In the genomic region with DNA sequence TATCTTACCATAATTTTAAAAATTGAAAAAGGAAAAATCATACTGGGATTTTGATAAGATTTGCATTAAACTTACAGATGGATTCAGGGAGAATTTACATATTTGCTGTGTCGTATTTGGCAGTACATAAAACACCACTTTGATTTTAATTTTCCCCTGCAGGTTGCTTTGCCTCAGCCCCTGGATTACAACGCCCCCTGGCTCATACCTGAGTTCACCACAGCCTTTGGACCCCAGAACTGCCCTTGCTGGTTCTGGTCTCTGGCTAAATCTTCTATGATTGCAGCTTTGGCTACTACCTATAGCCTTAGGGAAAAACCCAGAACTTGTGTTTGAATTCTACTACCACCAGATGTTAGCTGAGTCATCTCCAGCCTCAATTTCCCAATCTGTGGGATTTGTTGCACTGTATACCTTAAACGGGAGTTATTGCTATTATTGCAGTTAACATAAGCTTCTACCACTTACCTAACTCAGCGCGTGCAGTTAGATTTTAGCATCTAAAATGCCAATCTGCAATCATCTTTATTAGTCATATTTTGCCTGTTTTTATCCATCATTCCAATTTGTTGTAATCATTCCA, we compare ENCODE assay signal across 16 cellular contexts.
DNase-seq lines count a peak whose midpoint lies in the region; ATAC-seq and TF ChIP-seq lines count a peak whose summit lies in the region.
"Had no signal": no experiment of that assay in that cellular context is flagged by ENCODE, and none has a peak within 500 bp of the region (broad histone marks: within the 10 kb centered on the region; RNA-seq: fewer than 3 reads in every experiment).

No MANE protein-coding gene starts in this region.

- H3K27me3 Mint-ChIP-seq in endothelial cell (ENCODE audit: unreplicated experiment) (no peaks in the 10 kb centered on the region), osteocyte (ENCODE audit: unreplicated experiment) (peaks cover 8% of the 10 kb centered on the region)
- H3K27me3 Mint-ChIP-seq: activated naive CD8-positive, alpha-beta T cell; naive thymus-derived CD4-positive, alpha-beta T cell; stimulated activated naive CD8-positive, alpha-beta T cell treated with anti-CD3 and anti-CD28 coated beads, Interleukin-15, Interleukin-2, amounts not matched to agents 100 ng/mL and 50 ng/mL, for 24 hours had no signal

- no peaks in the 10 kb centered on the region for H3K9me3 Mint-ChIP-seq in endothelial cell (ENCODE audit: unreplicated experiment)
- peaks cover 6% of the 10 kb centered on the region for H3K9me3 Mint-ChIP-seq in osteocyte (ENCODE audit: unreplicated experiment)

- DNase-seq in SIG-M5 treated with dmso at 0.1 percent for 504 hours (lab: John Stamatoyannopoulos, UW; ENCODE audit: unreplicated experiment) (peak; percentile 28), SIG-M5 (lab: John Stamatoyannopoulos, UW) (no peak), NB4 (ENCODE audit: low read depth) (peak; percentile 66), endothelial cell (ENCODE audit: low spot score) (no peak), osteocyte (ENCODE audit: extremely low spot score, unreplicated experiment) (no peak), omental fat pad (ENCODE audit: low spot score) (no peak), epidermal melanocyte (ENCODE audit: insufficient read length, low spot score) (no peak)
- DNase-seq: activated CD4-positive, alpha-beta T cell treated with anti-CD3 and anti-CD28 coated beads for 4 hours; naive thymus-derived CD4-positive, alpha-beta T cell; NCI-H82 had no signal

- H3K4me3 Mint-ChIP-seq in endothelial cell (ENCODE audit: unreplicated experiment) (no peak overlapping the region), osteocyte (ENCODE audit: unreplicated experiment) (no peak overlapping the region)
- H3K4me3 Mint-ChIP-seq: activated naive CD8-positive, alpha-beta T cell; stimulated activated naive CD8-positive, alpha-beta T cell treated with anti-CD3 and anti-CD28 coated beads, Interleukin-15, Interleukin-2, amounts not matched to agents 100 ng/mL and 50 ng/mL, for 24 hours had no signal

- TF ChIP-seq CTCF in NB4 (IDR thresholded peaks at IDR 0.05; ENCODE audit: low read depth, low read length) (peak; percentile 1), endothelial cell (IDR thresholded peaks at IDR 0.05; ENCODE audit: unreplicated experiment) (peak; percentile 14), osteocyte (IDR thresholded peaks at IDR 0.05) (peak; percentile 31), omental fat pad (IDR thresholded peaks at IDR 0.05) (no peak)

- peaks cover 8% of the 10 kb centered on the region for H3K4me1 Mint-ChIP-seq in endothelial cell (ENCODE audit: unreplicated experiment)
- H3K4me1 Mint-ChIP-seq in osteocyte (ENCODE audit: unreplicated experiment): no peaks in the 10 kb centered on the region

- H3K4me3 ChIP-seq in NB4 (ENCODE audit: low read depth, low read length): no peak overlapping the region
- H3K4me3 ChIP-seq: breast epithelium, lung had no signal

- TF ChIP-seq POLR2A in NB4 (IDR thresholded peaks at IDR 0.05; ENCODE audit: extremely low read depth, insufficient read length): no peak

- no peaks in the 10 kb centered on the region for H3K36me3 Mint-ChIP-seq in endothelial cell (ENCODE audit: low read depth, unreplicated experiment)
- no peaks in the 10 kb centered on the region for H3K36me3 Mint-ChIP-seq in osteocyte (ENCODE audit: unreplicated experiment)

- ATAC-seq in omental fat pad (ENCODE audit: low FRiP score) (no peak), HG02884 (IDR thresholded peaks at IDR 0.05; ENCODE audit: unreplicated experiment) (no peak)
- ATAC-seq: naive thymus-derived CD4-positive, alpha-beta T cell; Right ventricle myocardium inferior had no signal

- H3K27ac Mint-ChIP-seq in endothelial cell (ENCODE audit: unreplicated experiment) (no peak overlapping the region), osteocyte (ENCODE audit: unreplicated experiment) (no peak overlapping the region)
- H3K27ac Mint-ChIP-seq: activated naive CD8-positive, alpha-beta T cell; stimulated activated naive CD8-positive, alpha-beta T cell treated with anti-CD3 and anti-CD28 coated beads, Interleukin-15, Interleukin-2, amounts not matched to agents 100 ng/mL and 50 ng/mL, for 24 hours had no signal

Comparison
In these comparisons a context has a peak if more than half of its experiments do, and no peak if none do; other contexts are left out.
1. DNase-seq: peak in SIG-M5 treated with dmso at 0.1 percent for 504 hours (single experiment) and NB4 (single experiment); none in SIG-M5 (single experiment), endothelial cell (single experiment), osteocyte (single experiment), omental fat pad (single experiment) and epidermal melanocyte (single experiment).
2. CTCF ChIP-seq: peak in NB4 (single experiment), endothelial cell (single experiment) and osteocyte (single experiment); none in omental fat pad (0 of 3).